In genomic region chr11:45180158-45180887, GRCh38 we compare ENCODE assay signal across 8 cellular contexts. TPM values are rescaled to one million over a fixed set of nuclear protein-coding genes. Genes with fewer than 3 reads are reported as not detected.
DNase-seq lines count a peak whose midpoint lies in the region; ATAC-seq, FAIRE-seq and TF ChIP-seq lines count a peak whose summit lies in the region.

No MANE protein-coding gene starts in this region.

- peak; percentile 78 for ATAC-seq in RWPE2 (ENCODE audit: low read depth)
- ATAC-seq in GM21390 (IDR thresholded peaks at IDR 0.05; ENCODE audit: unreplicated experiment), result no peak

- H3K4me3 ChIP-seq in H7 (ENCODE audit: insufficient read depth, low read depth, low read length) (peak overlapping the region; percentile 57), RWPE2 (ENCODE audit: severe bottlenecking) (peak overlapping the region; percentile 73), mesodermal cell (ENCODE audit: extremely low read depth, insufficient read depth, low read length, poor library complexity, severe bottlenecking) (peak overlapping the region; percentile 40)

- H3K27ac ChIP-seq in RWPE2 (ENCODE audit: poor library complexity, severe bottlenecking) (peak overlapping the region; percentile 50), mesodermal cell (ENCODE audit: low read depth, low read length, severe bottlenecking) (peak overlapping the region; percentile 49)

- H3K36me3 ChIP-seq in H7 (replicated peaks; ENCODE audit: control insufficient read depth, insufficient read depth, low read length) (no peaks in the 10 kb centered on the region; the same call in 1 of the 2 replicates), RWPE2 (ENCODE audit: low read depth) (peaks cover 15% of the 10 kb centered on the region; the same call in 1 of the 2 replicates), mesodermal cell (ENCODE audit: control insufficient read depth, insufficient read depth, low read length) (peaks cover 16% of the 10 kb centered on the region)

- H3K4me3 Mint-ChIP-seq in CD14-positive monocyte, result peak overlapping the region; percentile 68 to 86
- peak overlapping the region; percentile 92 for H3K4me3 Mint-ChIP-seq in endothelial cell (ENCODE audit: unreplicated experiment)

- TF ChIP-seq CTCF in CD14-positive monocyte (IDR thresholded peaks at IDR 0.05) (no peak), RWPE2 (IDR thresholded peaks at IDR 0.05; ENCODE audit: poor library complexity, severe bottlenecking) (peak; percentile 33), endothelial cell (IDR thresholded peaks at IDR 0.05; ENCODE audit: unreplicated experiment) (no peak)

- H3K36me3 Mint-ChIP-seq in CD14-positive monocyte (peaks cover 0 to 4% of the 10 kb centered on the region in 2 donors), endothelial cell (ENCODE audit: low read depth, unreplicated experiment) (no peaks in the 10 kb centered on the region)

- intact Hi-C loops in CD14-positive monocyte (cut with micrococcal nuclease), result no loop called here

- no peak for FAIRE-seq in urothelium cell line (lab: Jason Lieb, UNC)

- H3K4me1 ChIP-seq in RWPE2 (ENCODE audit: insufficient read depth, poor library complexity, severe bottlenecking) (peaks cover 9% of the 10 kb centered on the region), mesodermal cell (ENCODE audit: control insufficient read depth, insufficient read depth, low read length, poor library complexity, severe bottlenecking) (peaks cover 20% of the 10 kb centered on the region)

- DNase-seq in CD14-positive monocyte (ENCODE audit: low spot score), result no peak
- peak; percentile 95 for DNase-seq in H7
- no peak for DNase-seq in RWPE2 (ENCODE audit: low spot score)
- peak; percentile 49 for DNase-seq in endothelial cell (ENCODE audit: low spot score)
- DNase-seq in urothelium cell line (ENCODE audit: low spot score), result peak; percentile 89
- DNase-seq in GM19240 (ENCODE audit: insufficient read length, low spot score), result no peak

- H3K9me3 ChIP-seq in RWPE2 (ENCODE audit: severe bottlenecking) (no peaks in the 10 kb centered on the region), mesodermal cell (ENCODE audit: control insufficient read depth, low read length) (no peaks in the 10 kb centered on the region)

- peaks cover 18 to 37% (median 23%) of the 10 kb centered on the region in 3 donors for H3K27me3 Mint-ChIP-seq in CD14-positive monocyte (ENCODE audit: low read depth in 3 of 3)
- peaks cover 7% of the 10 kb centered on the region for H3K27me3 Mint-ChIP-seq in endothelial cell (ENCODE audit: unreplicated experiment)

- H3K9me3 Mint-ChIP-seq in CD14-positive monocyte (peaks cover 0 to 8% (median 0%) of the 10 kb centered on the region in 7 donors), endothelial cell (ENCODE audit: unreplicated experiment) (no peaks in the 10 kb centered on the region)

- H3K27ac Mint-ChIP-seq in CD14-positive monocyte (no peak overlapping the region), endothelial cell (ENCODE audit: unreplicated experiment) (peak overlapping the region; percentile 83)

- WGBS in mesodermal cell (ENCODE audit: insufficient coverage in 2 of 2), 2 experiments, result 2% methylated on average over 32 to 55 of the region's 84 CpGs

- H3K27me3 ChIP-seq in H7 (ENCODE audit: control insufficient read depth, insufficient read depth, low read length), result peaks cover 5% of the 10 kb centered on the region
- H3K27me3 ChIP-seq in RWPE2 (ENCODE audit: insufficient read depth, poor library complexity, severe bottlenecking), result no peaks in the 10 kb centered on the region

- H3K4me1 Mint-ChIP-seq in CD14-positive monocyte (peaks cover 10% of the 10 kb centered on the region), endothelial cell (ENCODE audit: unreplicated experiment) (peaks cover 12% of the 10 kb centered on the region)

RNA-seq across cellular contexts. Expression of gene PRDM11, which starts 33.9 kb away (rescaled TPM):
- polyA plus RNA-seq in CD14-positive monocyte, result under 1 TPM in 1 of 2 donors, not detected in 1; 0.48 TPM
- total RNA-seq in H7 (2014; rRNA removed; shearing (Covaris generic)), result 2.0 and 2.6 TPM in 2 replicates
- 16.0 TPM for total RNA-seq in endothelial cell (ENCODE audit: unreplicated experiment)
- 5.1 TPM for polyA plus RNA-seq in mesodermal cell (2013, experiment 1 of 2)
- polyA plus RNA-seq in mesodermal cell (2013, experiment 2 of 2), result 4.7 TPM

Comparison
In these comparisons a context has a peak if more than half of its experiments do, and no peak if none do; other contexts are left out.
1. DNase-seq: peak in H7 (single experiment), endothelial cell (single experiment) and urothelium cell line (single experiment); none in CD14-positive monocyte (single experiment), RWPE2 (single experiment) and GM19240 (single experiment).
2. Peak in every context shown above with its lines, with median percentiles within 50 percentile points of each other: H3K4me3 ChIP-seq.